Comparison of ENCODE assay signal across 11 cellular contexts in genomic region chr9:126791406-126792230, GRCh38. TPM values are rescaled to one million over a fixed set of nuclear protein-coding genes. Genes with fewer than 3 reads are reported as not detected.
DNase-seq lines count a peak whose midpoint lies in the region; ATAC-seq, FAIRE-seq and TF ChIP-seq lines count a peak whose summit lies in the region.
"Had no signal": no experiment of that assay in that cellular context is flagged by ENCODE, and none has a peak within 500 bp of the region (broad histone marks: within the 10 kb centered on the region; RNA-seq: fewer than 3 reads in every experiment).

No MANE protein-coding gene starts in this region.

- no peaks in the 10 kb centered on the region; the same call in 1 of the 2 replicates for H4K20me1 ChIP-seq in K562 (replicated peaks; ENCODE audit: control insufficient read depth, insufficient read depth, low read length)

- H3K4me3 ChIP-seq in AG04450 (ENCODE audit: low read depth, low read length) (no peak overlapping the region), K562 (no peak overlapping the region), left lung (no peak overlapping the region)

- H2AFZ ChIP-seq in K562 (ENCODE audit: low read depth, low read length): no peak overlapping the region

- POLR2A ChIA-PET in AG04450 (lab: Yijun Ruan, JAX): interaction anchor here (0.8 to 1.6 kb wide), 3 partner anchors 10 to 303 kb away, joined by 4 to 12 read pairs (median 5); partner anchors contain the start of gene ZBTB43
- POLR2A ChIA-PET in K562 (lab: Yijun Ruan, JAX): interaction anchor here (0.6 to 1.1 kb wide), 2 partner anchors 8 to 109 kb away, joined by 3 to 5 read pairs; no protein-coding TSS in a partner anchor

- H3K27ac Mint-ChIP-seq in HFFc6 (peak overlapping the region; percentile 90), progenitor cell of endocrine pancreas (no peak overlapping the region)

- TF ChIP-seq CTCF in AG04450 (IDR thresholded peaks at IDR 0.05; ENCODE audit: low read depth, low read length) (no peak), HFFc6 (IDR thresholded peaks at IDR 0.05) (no peak), K562 (IDR thresholded peaks at IDR 0.05 in 2 of 3, conservative IDR thresholded peaks at IDR 0.05 in 1 of 3; ENCODE audit: insufficient read depth in 2 of 3, low read depth in 1 of 3, low read length in 3 of 3) (no peak), left lung (IDR thresholded peaks at IDR 0.05) (no peak), progenitor cell of endocrine pancreas (IDR thresholded peaks at IDR 0.05; ENCODE audit: unreplicated experiment) (no peak)

- no peaks in the 10 kb centered on the region for H3K4me1 ChIP-seq in K562 (replicated peaks in 1 of 2; ENCODE audit: control insufficient read depth in 2 of 2, insufficient read depth in 2 of 2, low read length in 2 of 2)
- no peaks in the 10 kb centered on the region for H3K4me1 ChIP-seq in left lung

- H3K9ac ChIP-seq in K562 (ENCODE audit: insufficient read depth in 1 of 2, low read depth in 2 of 2, low read length in 2 of 2): no peak overlapping the region

- H3K9me3 ChIP-seq in AG04450 (ENCODE audit: control insufficient read depth, insufficient read depth, low read length) (no peaks in the 10 kb centered on the region; the same call in 1 of the 2 replicates), K562 (replicated peaks; ENCODE audit: control insufficient read depth, insufficient read depth, low read depth, low read length) (no peaks in the 10 kb centered on the region), left lung (peaks cover 0 to 10% of the 10 kb centered on the region in 2 donors)

- FAIRE-seq in K562 (lab: Jason Lieb, UNC): no peak
- FAIRE-seq: D721Med had no signal

- no TSS peak for BruUV-seq in K562 (replicated peaks; lab: Mats Ljungman, UMichigan)

- H3K9me3 Mint-ChIP-seq in HFFc6 (no peaks in the 10 kb centered on the region), progenitor cell of endocrine pancreas (ENCODE audit: low read depth) (no peaks in the 10 kb centered on the region)

- no peaks in the 10 kb centered on the region for H3K79me2 ChIP-seq in K562 (ENCODE audit: control insufficient read depth, insufficient read depth, low read length)

- H3K27ac ChIP-seq in AG04450 (ENCODE audit: low read depth, low read length) (peak overlapping the region; percentile 57), K562 (ENCODE audit: extremely low read depth, low read depth, low read length) (no peak overlapping the region), left lung (no peak overlapping the region)

- ATAC-seq in K562: no peak
- peak; percentile 84 for ATAC-seq in left lung

- CTCF ChIA-PET in AG04450 (lab: Charles Lee): interaction anchor here (0.6 to 2.2 kb wide), 5 partner anchors 10 to 233 kb away, joined by 3 to 10 read pairs (median 7); no protein-coding TSS in a partner anchor
- CTCF ChIA-PET in K562 (lab: Yijun Ruan, JAX; ENCODE audit: low intra/inter-chr PET ratio): no interaction called here

- H3K4me2 ChIP-seq in K562 (ENCODE audit: insufficient read depth, low read length): no peak overlapping the region

- in situ Hi-C loops in K562 (cut with MboI): no loop called here

- H3K27me3 Mint-ChIP-seq in HFFc6 (ENCODE audit: insufficient read depth): peaks cover 18% of the 10 kb centered on the region
- H3K27me3 Mint-ChIP-seq in progenitor cell of endocrine pancreas: peaks cover 66% of the 10 kb centered on the region

- H3K36me3 ChIP-seq in K562 (ENCODE audit: control insufficient read depth, insufficient read depth, low read length) (no peaks in the 10 kb centered on the region), left lung (no peaks in the 10 kb centered on the region)

- peaks cover 5% of the 10 kb centered on the region for H3K27me3 ChIP-seq in AG04450 (ENCODE audit: control insufficient read depth, insufficient read depth, low read length)
- peaks cover 48 to 58% of the 10 kb centered on the region in 2 experiments for H3K27me3 ChIP-seq in K562 (ENCODE audit: control insufficient read depth in 2 of 2, insufficient read depth in 2 of 2, low read length in 2 of 2)
- H3K27me3 ChIP-seq in left lung: peaks cover 0 to 52% of the 10 kb centered on the region in 2 donors

- TF ChIP-seq POLR2A in K562 (conservative IDR thresholded peaks at IDR 0.05): no peak

- H3K4me1 Mint-ChIP-seq in HFFc6 (ENCODE audit: low read depth) (peaks cover 44% of the 10 kb centered on the region), progenitor cell of endocrine pancreas (ENCODE audit: low read depth) (no peaks in the 10 kb centered on the region)

- TF ChIP-seq EP300 in K562 (IDR thresholded peaks at IDR 0.05; ENCODE audit: low read length): no peak

- intact Hi-C loops in K562 (cut with micrococcal nuclease) (no loop called here), left lung (cut with DNase I) (no loop called here), cardiac septum (cut with DNase I) (no loop called here)

- DNase-seq in AG04450 (ENCODE audit: low read depth, low spot score) (peak; percentile 54), HFFc6 (peak; percentile 95), K562 (ENCODE audit: extremely low read depth in 1 of 4, low spot score in 3 of 4) (no peak), left lung (no peak), cardiac septum (ENCODE audit: low spot score) (no peak), SK-N-DZ (ENCODE audit: low spot score) (no peak), progenitor cell of endocrine pancreas (ENCODE audit: low spot score, unreplicated experiment) (no peak), NCI-H2107 (lab: John Stamatoyannopoulos, UW) (no peak)
- DNase-seq: NCI-H146, T-helper 2 cell had no signal

- WGBS in K562 (ENCODE audit: insufficient coverage, low coverage, missing lambda C conversion rate): 0% methylated on average over 9 of the region's 9 CpGs

- H3K9me1 ChIP-seq in K562 (ENCODE audit: control insufficient read depth, insufficient read depth, low read length): no peaks in the 10 kb centered on the region

- TF ChIP-seq RAD21 in K562 (CRISPR knock-in tag; conservative IDR thresholded peaks at IDR 0.05 in 1 of 2, IDR thresholded peaks at IDR 0.05 in 1 of 2): no peak

- H3K36me3 Mint-ChIP-seq in HFFc6 (ENCODE audit: low read depth): no peaks in the 10 kb centered on the region
- no peaks in the 10 kb centered on the region for H3K36me3 Mint-ChIP-seq in progenitor cell of endocrine pancreas (ENCODE audit: insufficient read depth)

- H3K4me3 Mint-ChIP-seq in HFFc6: peak overlapping the region; percentile 33
- H3K4me3 Mint-ChIP-seq in progenitor cell of endocrine pancreas (ENCODE audit: low read depth): no peak overlapping the region

TF ChIP-seq in K562, 482 proteins besides CTCF, POLR2A, EP300 and RAD21 (continues in another document):
- TF ChIP-seq SNRNP70 (optimal IDR thresholded peaks at IDR 0.05; ENCODE audit: low read depth, low read length) (no peak), YY1 (IDR thresholded peaks at IDR 0.05; ENCODE audit: borderline replicate concordance in 1 of 3, control insufficient read depth in 1 of 3, extremely low read depth in 1 of 3, insufficient read depth in 3 of 3, insufficient read length in 1 of 3, insufficient replicate concordance in 2 of 3, low read depth in 1 of 3, low read length in 2 of 3) (no peak), PBX2 (CRISPR knock-in tag; IDR thresholded peaks at IDR 0.05; ENCODE audit: low read depth) (no peak), PBX2 (tag; conservative IDR thresholded peaks at IDR 0.05; ENCODE audit: low read depth) (0 out of 2 replicates have a peak, but pooled peaks have one; percentile 17)

RNA-seq across cellular contexts. Expression of gene ZBTB43, which starts 13.2 kb away (rescaled TPM):
- 11.7 and 12.3 TPM in 2 replicates for polyA plus RNA-seq in AG04450 (2011; rRNA removed)
- 10.2 and 11.5 TPM in 2 replicates for polyA minus RNA-seq in AG04450 (2011; rRNA and poly(A)+ RNA removed)
- total RNA-seq in HFFc6 (2021; fragmentation: NEBNext Ultra II Directional; extraction: Animal tissue kit (Norgen Biotek cat#: 25700)): 10 to 100 TPM in 5 of 6 experiments, 1 to 10 TPM in 1; 9.2 to 15.9 (median 13.6) TPM
- total RNA-seq in K562 (2011; cell fraction: chromatin; rRNA removed; ENCODE audit: low replicate concordance): 11.0 and 26.1 TPM in 2 replicates
- 8.8 and 20.3 TPM in 2 replicates for total RNA-seq in K562 (2011; cell fraction: nucleolus; rRNA removed)
- 14.2 and 18.7 TPM in 2 replicates for total RNA-seq in K562 (2011; cell fraction: nucleoplasm; rRNA removed)
- total RNA-seq in K562 (2014; rRNA removed): 6.0 and 6.9 TPM in 2 replicates
- total RNA-seq in K562 (2014; rRNA removed; fragmentation: Illumina TruSeq; extraction: Trizol): 9.1 and 10.3 TPM in 2 replicates
- 9.5 and 13.3 TPM in 2 replicates for total RNA-seq in K562 (2015; rRNA removed; fragmentation: Illumina TruSeq; extraction: Trizol)
- 8.7 and 15.0 TPM in 2 replicates for total RNA-seq in K562 (2021)
- 11.9 and 13.8 TPM in 2 replicates for polyA plus RNA-seq in K562 (2011; rRNA removed)
- 4.4 and 6.5 TPM in 2 replicates for polyA plus RNA-seq in K562 (2011; cell fraction: cytosol; rRNA removed)
- polyA plus RNA-seq in K562 (2011; cell fraction: nucleus; rRNA removed): 5.8 and 10.6 TPM in 2 replicates
- polyA plus RNA-seq in K562 (2012): 4.8 TPM in 2 replicates
- 8.2 and 17.2 TPM in 2 replicates for polyA plus RNA-seq in K562 (2014; fragmentation: Illumina TruSeq; extraction: Trizol)
- polyA plus RNA-seq in K562 (2014; fragmentation: Nextera tagmentation; extraction: Ambion mirVana): 1 to 10 TPM; 3.9 to 5.5 TPM
- 6.6 and 7.1 TPM in 2 replicates for polyA plus RNA-seq in K562 (2014; rRNA removed)
- polyA minus RNA-seq in K562 (2011; rRNA and poly(A)+ RNA removed): 10.3 and 10.4 TPM in 2 replicates
- 7.1 and 7.2 TPM in 2 replicates for polyA minus RNA-seq in K562 (2011; cell fraction: cytosol; rRNA and poly(A)+ RNA removed)
- 9.7 and 11.2 TPM in 2 replicates for polyA minus RNA-seq in K562 (2011; cell fraction: nucleus; rRNA and poly(A)+ RNA removed)
- total RNA-seq in left lung: 10 to 100 TPM; 20.8 to 28.3 TPM
- 38.9 TPM for total RNA-seq in cardiac septum
- 6.3 and 7.6 TPM in 2 replicates for polyA plus RNA-seq in SK-N-DZ (2014; cell fraction: cytosol; rRNA removed)
- polyA plus RNA-seq in SK-N-DZ (2014; cell fraction: nucleus; rRNA removed): 2.4 and 4.3 TPM in 2 replicates
- 16.9 and 21.8 TPM in 2 replicates for total RNA-seq in progenitor cell of endocrine pancreas

Comparison
In these comparisons a context has a peak if more than half of its experiments do, and no peak if none do; other contexts are left out.
1. DNase-seq: peak in AG04450 (single experiment) and HFFc6 (single experiment); none in K562 (0 of 4), left lung (0 of 2), cardiac septum (single experiment), SK-N-DZ (single experiment), progenitor cell of endocrine pancreas (single experiment) and NCI-H2107 (single experiment).